Comparison of ENCODE assay signal across 9 cellular contexts in the genomic region with DNA sequence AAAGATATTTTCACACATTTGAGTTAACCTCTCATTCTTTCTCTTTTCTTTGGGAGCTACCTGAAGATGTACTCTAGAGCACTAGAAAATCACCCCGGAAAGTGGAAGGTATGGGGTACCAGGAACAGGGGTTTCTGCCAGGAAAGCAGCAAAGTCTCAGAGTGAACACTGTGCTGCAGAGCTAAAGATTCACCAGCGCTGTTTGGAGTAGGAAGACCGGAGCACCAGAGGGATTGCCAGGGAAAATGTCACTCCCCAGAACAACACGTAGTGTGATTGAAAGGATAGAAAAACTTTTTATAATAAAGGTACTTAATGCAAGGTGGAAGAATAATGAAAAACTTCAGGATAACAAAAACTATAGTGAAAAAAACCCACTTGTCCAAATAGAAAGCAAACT. TPM values are rescaled to one million over a fixed set of nuclear protein-coding genes. Genes with fewer than 3 reads are reported as not detected.
"Had no signal": no experiment of that assay in that cellular context is flagged by ENCODE, and none has a peak within 500 bp of the region (broad histone marks: within the 10 kb centered on the region; RNA-seq: fewer than 3 reads in every experiment).

No MANE protein-coding gene starts in this region.

- H3K36me3 ChIP-seq: HAP-1 had no signal

- H3K4me3 ChIP-seq: GM23248, HAP-1 had no signal

- DNase-seq: GM23248, GOT3, H7, HFFc6, IMR-90, KBM-7 had no signal

- H2AFZ ChIP-seq: GM23248 had no signal

- H3K9me3 ChIP-seq: HAP-1 had no signal

- H3K9ac ChIP-seq: GM23248 had no signal

- ATAC-seq: HCT116 had no signal

- H3K27ac ChIP-seq: GM23248 had no signal

- H3K4me1 ChIP-seq: HAP-1 had no signal

- FAIRE-seq: HTR-8/SVneo had no signal

RNA-seq across cellular contexts. Expression of gene KCNK1, which starts 26.7 kb away (rescaled TPM):
- total RNA-seq: HFFc6 had no signal
